Comparison of ENCODE assay signal across 10 cellular contexts in the genomic region with DNA sequence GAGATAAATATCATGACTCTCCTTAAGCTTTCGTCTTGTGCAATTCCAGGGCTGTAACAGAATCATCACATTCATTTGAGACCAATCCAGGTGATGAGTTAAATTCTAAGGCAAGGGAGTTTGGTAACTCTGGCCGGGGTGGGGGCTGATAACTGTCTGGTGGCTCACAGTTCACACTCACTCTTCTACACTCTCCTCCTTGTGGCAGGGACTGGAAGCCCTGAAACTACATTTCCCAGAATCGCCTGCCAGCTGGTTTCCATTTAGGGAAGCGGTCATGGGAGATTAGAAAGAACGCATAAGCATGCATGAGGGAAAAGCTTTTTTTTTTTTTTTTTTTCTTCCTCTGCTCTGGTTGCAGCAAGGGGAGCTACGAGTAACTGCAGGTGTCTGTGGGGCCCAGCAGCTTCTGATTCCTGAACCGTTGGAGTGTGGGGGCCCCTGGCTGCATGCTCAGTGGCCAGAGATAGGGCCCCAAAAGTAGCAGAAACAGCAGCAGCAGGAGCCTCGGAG.
DNase-seq lines count a peak whose midpoint lies in the region; ATAC-seq and TF ChIP-seq lines count a peak whose summit lies in the region.
"Had no signal": no experiment of that assay in that cellular context is flagged by ENCODE, and none has a peak within 500 bp of the region (broad histone marks: within the 10 kb centered on the region; RNA-seq: fewer than 3 reads in every experiment).

No MANE protein-coding gene starts in this region.

- TF ChIP-seq POLR2A in lower leg skin (IDR thresholded peaks at IDR 0.05), result no peak

- H3K27me3 ChIP-seq in cardiac muscle cell, result no peaks in the 10 kb centered on the region

- DNase-seq in HCEC 1CT (peak; percentile 67), UCSD-AML1 (lab: John Stamatoyannopoulos, UW; ENCODE audit: unreplicated experiment) (peak; percentile 36), cardiac muscle cell (ENCODE audit: low read depth in 1 of 2, low spot score in 1 of 2) (peak; percentile 83 to 92), retinal pigment epithelial cell (ENCODE audit: low read depth) (peak; percentile 21), NK-92 (lab: John Stamatoyannopoulos, UW; ENCODE audit: unreplicated experiment) (no peak), retina (no peak), lower leg skin (ENCODE audit: low spot score in 2 of 2) (no peak)
- DNase-seq: activated CD4-positive, alpha-beta T cell treated with anti-CD3 and anti-CD28 coated beads, Interleukin-2, amount 50 U/mL, for 48 hours had no signal

- no peak for ATAC-seq in GM21447 (IDR thresholded peaks at IDR 0.05; ENCODE audit: unreplicated experiment)

- H3K27ac ChIP-seq in cardiac muscle cell, result no peak overlapping the region
- H3K27ac ChIP-seq: neutrophil had no signal

- H3K4me3 ChIP-seq in cardiac muscle cell, result no peak overlapping the region
- H3K4me3 ChIP-seq in retinal pigment epithelial cell (ENCODE audit: low read length), result no peak overlapping the region
- no peak overlapping the region for H3K4me3 ChIP-seq in lower leg skin (ENCODE audit: low read depth, poor library complexity, severe bottlenecking)

- no peaks in the 10 kb centered on the region for H3K9me3 ChIP-seq in cardiac muscle cell (ENCODE audit: low read depth)
- H3K9me3 ChIP-seq: neutrophil had no signal

- intact Hi-C loops in lower leg skin (cut with DNase I; ENCODE audit: low total_unique reads), result no loop called here

- H3K36me3 ChIP-seq in cardiac muscle cell, result no peaks in the 10 kb centered on the region
- H3K36me3 ChIP-seq: neutrophil had no signal

- 29 to 33% methylated on average over 8 of the region's 8 CpGs for WGBS in lower leg skin, 2 donors

- H3K4me1 ChIP-seq in cardiac muscle cell (ENCODE audit: low read depth), result peaks cover 24% of the 10 kb centered on the region

- peak; percentile 61 for TF ChIP-seq CTCF in cardiac muscle cell (IDR thresholded peaks at IDR 0.05; ENCODE audit: low read depth, low read length)
- peak; percentile 47 for TF ChIP-seq CTCF in retinal pigment epithelial cell (conservative IDR thresholded peaks at IDR 0.05; ENCODE audit: low read depth, low read length)
- TF ChIP-seq CTCF in lower leg skin (IDR thresholded peaks at IDR 0.05), result no peak

Comparison
In these comparisons a context has a peak if more than half of its experiments do, and no peak if none do; other contexts are left out.
1. DNase-seq: peak in HCEC 1CT (single experiment), UCSD-AML1 (single experiment), cardiac muscle cell (2 of 2) and retinal pigment epithelial cell (single experiment); none in NK-92 (single experiment), retina (single experiment) and lower leg skin (0 of 2).
2. CTCF ChIP-seq: peak in cardiac muscle cell (single experiment) and retinal pigment epithelial cell (single experiment); none in lower leg skin (0 of 3).